21 cellular contexts compared by ENCODE assay signal in the genomic region with DNA sequence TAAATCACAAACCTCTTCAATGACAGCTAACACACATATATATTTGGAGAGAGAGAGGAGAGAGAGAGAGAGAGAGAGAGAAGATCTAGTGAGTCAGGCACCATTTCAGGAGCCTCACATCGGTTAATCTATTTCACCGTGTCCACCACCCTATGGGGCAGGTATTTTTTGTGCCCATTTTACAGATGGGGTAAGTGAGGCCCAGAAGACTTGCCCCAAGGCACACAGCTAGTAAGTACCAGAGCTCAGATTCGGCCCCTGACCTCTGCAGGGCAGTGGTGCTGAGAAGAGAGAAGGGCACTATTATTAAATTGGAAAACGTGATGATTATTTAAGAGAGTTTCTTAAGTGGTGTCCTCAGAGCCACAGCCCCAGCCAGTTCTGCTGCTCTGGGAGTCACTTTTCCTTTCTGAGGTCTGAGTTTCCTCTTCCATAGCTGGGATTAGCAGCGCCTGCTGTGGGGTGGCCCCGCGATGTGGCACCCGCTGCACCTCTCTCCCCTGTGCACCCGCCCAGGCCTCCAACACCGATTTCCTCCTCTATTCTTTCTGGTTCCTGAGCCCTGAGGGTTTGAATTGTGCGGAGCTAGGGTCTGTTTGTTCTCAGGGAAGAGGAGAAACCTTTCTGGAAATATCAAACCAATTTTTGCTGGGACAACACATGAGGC.
"Had no signal": no experiment of that assay in that cellular context is flagged by ENCODE, and none has a peak within 500 bp of the region (broad histone marks: within the 10 kb centered on the region; RNA-seq: fewer than 3 reads in every experiment).

No MANE protein-coding gene starts in this region.

- ATAC-seq: gastrocnemius medialis; heart right ventricle; natural killer cell treated with Interleukin-12 subunit alpha and Interleukin-12 subunit beta and Interleukin-15 and Interleukin-18, amount 100 ng/mL, for 72 hours; stimulated activated naive CD8-positive, alpha-beta T cell treated with anti-CD3 and anti-CD28 coated beads, Interleukin-15, Interleukin-2, amounts not matched to agents 100 U/mL and 50 U/mL, for 24 hours had no signal

- DNase-seq: cerebellar nuclear complex; effector CD4-positive, alpha-beta T cell; endodermal cell; gastrocnemius medialis; heart right ventricle; hypothalamus; kidney glomerular epithelial cell; mammary epithelial cell; nucleus accumbens; ovary; small intestine; stimulated activated CD4-positive, alpha-beta T cell treated with anti-CD3 and anti-CD28 coated beads, Interleukin-12 subunit alpha, Interleukin-12 subunit beta, amount 100 ng/mL, for 4 hours; stimulated activated naive CD8-positive, alpha-beta T cell treated with anti-CD3 and anti-CD28 coated beads, Interleukin-15, Interleukin-2, amounts not matched to agents 100 U/mL and 50 U/mL, for 24 hours; testis had no signal

- H3K27ac Mint-ChIP-seq: endodermal cell; mesothelial cell of epicardium; natural killer cell treated with Interleukin-12 subunit alpha and Interleukin-12 subunit beta and Interleukin-15 and Interleukin-18, amount 100 ng/mL, for 72 hours; neural progenitor cell had no signal

- H3K4me1 ChIP-seq: gastrocnemius medialis, heart right ventricle, testis, tibial nerve had no signal

- H3K36me3 Mint-ChIP-seq: mesothelial cell of epicardium; natural killer cell treated with Interleukin-12 subunit alpha and Interleukin-12 subunit beta and Interleukin-15 and Interleukin-18, amount 100 ng/mL, for 72 hours; neural progenitor cell had no signal

- H3K36me3 ChIP-seq: cardiac muscle cell, gastrocnemius medialis, heart right ventricle, neural progenitor cell, ovary, tibial nerve had no signal

- H3K9me3 ChIP-seq: gastrocnemius medialis, heart right ventricle, ovary, testis, tibial nerve had no signal

- H3K27me3 ChIP-seq: cardiac muscle cell, ovary, testis had no signal

- H3K9ac ChIP-seq: neural progenitor cell had no signal

- FAIRE-seq: colon, islet of Langerhans, small intestine had no signal

- H3K4me3 Mint-ChIP-seq: endodermal cell; mesothelial cell of epicardium; natural killer cell treated with Interleukin-12 subunit alpha and Interleukin-12 subunit beta and Interleukin-15 and Interleukin-18, amount 100 ng/mL, for 72 hours; neural progenitor cell had no signal

- H3K4me2 ChIP-seq: neural progenitor cell had no signal

- H3K27ac ChIP-seq: cardiac muscle cell, gastrocnemius medialis, heart right ventricle, neural progenitor cell, ovary, testis, tibial nerve had no signal

- H3K9me3 Mint-ChIP-seq: endodermal cell; mesothelial cell of epicardium; natural killer cell treated with Interleukin-12 subunit alpha and Interleukin-12 subunit beta and Interleukin-15 and Interleukin-18, amount 100 ng/mL, for 72 hours; neural progenitor cell had no signal

- H3K4me3 ChIP-seq: cardiac muscle cell, gastrocnemius medialis, heart right ventricle, neural progenitor cell, ovary, testis, tibial nerve had no signal
